In genomic region chr11:117096140-117096972, GRCh38 we compare ENCODE assay signal across 8 cellular contexts. TPM values are rescaled to one million over a fixed set of nuclear protein-coding genes. Genes with fewer than 3 reads are reported as not detected.
DNase-seq lines count a peak whose midpoint lies in the region; ATAC-seq, FAIRE-seq and TF ChIP-seq lines count a peak whose summit lies in the region.

No MANE protein-coding gene starts in this region.

- H3K36me3 ChIP-seq in MG63 (peaks cover 4% of the 10 kb centered on the region; the same call in 1 of the 2 replicates), esophagus (ENCODE audit: control insufficient read depth in 2 of 2, insufficient read depth in 2 of 2, low read length in 1 of 2) (no peaks in the 10 kb centered on the region), neutrophil (no peaks in the 10 kb centered on the region)

- 40 to 42% methylated on average over 6 of the region's 6 CpGs for WGBS in esophagus, 2 donors

- no peaks in the 10 kb centered on the region for H3K27me3 ChIP-seq in MG63
- H3K27me3 ChIP-seq in esophagus (ENCODE audit: control insufficient read depth in 1 of 2, insufficient read depth in 2 of 2, low read length in 2 of 2), result no peaks in the 10 kb centered on the region
- no peaks in the 10 kb centered on the region for H3K27me3 ChIP-seq in neutrophil

- DNase-seq in AG08396 (ENCODE audit: low spot score), result peak; percentile 31
- DNase-seq in GM19239 (ENCODE audit: insufficient read length, low spot score), result peak; percentile 71
- DNase-seq in MG63, result no peak
- DNase-seq in activated CD8-positive, alpha-beta memory T cell treated with anti-CD3 and anti-CD28 coated beads, Interleukin-2, amount 50 U/mL, for 1 hour (ENCODE audit: extremely low read depth), result peak; percentile 33
- DNase-seq in dedifferentiated amniotic fluid mesenchymal stem cell (ENCODE audit: extremely low spot score), result no peak

- H3K4me1 ChIP-seq in esophagus (ENCODE audit: control insufficient read depth in 2 of 2, insufficient read depth in 2 of 2, low read length in 1 of 2) (peaks cover 0 to 6% of the 10 kb centered on the region in 2 donors), neutrophil (ENCODE audit: control insufficient read depth in 1 of 2, insufficient read depth in 1 of 2, low read depth in 1 of 2, low read length in 1 of 2) (peaks cover 39 to 42% of the 10 kb centered on the region in 2 experiments)

- no peak for TF ChIP-seq CTCF in neutrophil (IDR thresholded peaks at IDR 0.05)

- H3K9me3 ChIP-seq in MG63, result no peaks in the 10 kb centered on the region
- no peaks in the 10 kb centered on the region for H3K9me3 ChIP-seq in esophagus (ENCODE audit: control insufficient read depth in 2 of 2, insufficient read depth in 1 of 2, low read depth in 1 of 2, low read length in 1 of 2)
- H3K9me3 ChIP-seq in neutrophil, result no peaks in the 10 kb centered on the region

- H3K4me3 ChIP-seq in MG63 (peak overlapping the region; percentile 82), esophagus (ENCODE audit: low read depth in 1 of 2, low read length in 2 of 2) (peak overlapping the region in 1 of 2 donors; percentile 90), neutrophil (ENCODE audit: low read depth in 1 of 2, low read length in 1 of 2) (peak overlapping the region; percentile 63 to 80)

- peak; percentile 95 for FAIRE-seq in GM19239 (lab: Jason Lieb, UNC)

- peak overlapping the region; percentile 45 to 65 for H3K27ac ChIP-seq in esophagus (ENCODE audit: low read depth in 2 of 2, low read length in 1 of 2)
- H3K27ac ChIP-seq in neutrophil, result peak overlapping the region; percentile 95

- no peak for ATAC-seq in GM18520 (IDR thresholded peaks at IDR 0.05; ENCODE audit: unreplicated experiment)

RNA-seq across cellular contexts. Expression of gene SIK3, which starts 1.9 kb away (rescaled TPM):
- total RNA-seq in MG63 (2014; rRNA removed; shearing (Covaris generic); ENCODE audit: low replicate concordance), result 4.1 and 4.3 TPM in 2 replicates
- 1 to 10 TPM; 6.4 to 7.0 TPM for polyA plus RNA-seq in esophagus

RNA-seq across cellular contexts. Expression of gene PAFAH1B2, which starts 47.7 kb away (rescaled TPM):
- total RNA-seq in MG63 (2014; rRNA removed; shearing (Covaris generic); ENCODE audit: low replicate concordance), result 143 and 205 TPM in 2 replicates
- polyA plus RNA-seq in esophagus, result 10 to 100 TPM; 13.9 to 14.0 TPM

Comparison
In these comparisons a context has a peak if more than half of its experiments do, and no peak if none do; other contexts are left out.
1. DNase-seq: peak in AG08396 (single experiment), GM19239 (single experiment) and activated CD8-positive, alpha-beta memory T cell treated with anti-CD3 and anti-CD28 coated beads, Interleukin-2, amount 50 U/mL, for 1 hour (single experiment); none in MG63 (single experiment) and dedifferentiated amniotic fluid mesenchymal stem cell (single experiment).